ENCODE assay signal across 32 cellular contexts in genomic region chr20:22264917-22265316, GRCh38.
"Had no signal": no experiment of that assay in that cellular context is flagged by ENCODE, and none has a peak within 500 bp of the region (broad histone marks: within the 10 kb centered on the region; RNA-seq: fewer than 3 reads in every experiment).

No MANE protein-coding gene starts in this region.

- ATAC-seq: activated CD8-positive, alpha-beta T cell treated with anti-CD3 and anti-CD28 coated beads for 36 hours; activated naive CD4-positive, alpha-beta T cell treated with anti-CD3 and anti-CD28 coated beads, Interleukin-2, amount 50 U/mL, for 72 hours; activated T-cell treated with anti-CD3 and anti-CD28 coated beads, Interleukin-2, amount 50 U/mL, for 4 hours; activated T-cell treated with anti-CD3 and anti-CD28 coated beads, Interleukin-2, amount 50 U/mL, for 72 hours; activated T-helper 17 cell treated with anti-CD3 and anti-CD28 coated beads, Interleukin-2, amount 50 U/mL, for 72 hours; body of pancreas had no signal

- H3K4me1 ChIP-seq: adrenal gland, body of pancreas had no signal

- H3K36me3 ChIP-seq: adrenal gland, brain microvascular endothelial cell, cardiac muscle cell had no signal

- DNase-seq: activated B cell treated with CpG ODN at 0.5 μM for 24 hours; activated CD4-positive, alpha-beta memory T cell treated with anti-CD3 and anti-CD28 coated beads for 36 hours; activated CD4-positive, alpha-beta T cell treated with anti-CD3 and anti-CD28 coated beads for 4 hours; activated CD4-positive, alpha-beta T cell treated with anti-CD3 and anti-CD28 coated beads, Interleukin-2, amount 10 ng/mL, durations not matched to agents 24 days and 14 days; activated CD4-positive, alpha-beta T cell treated with anti-CD3 and anti-CD28 coated beads, Interleukin-2, amount 50 U/mL, for 1 hour; activated CD4-positive, alpha-beta T cell treated with anti-CD3 and anti-CD28 coated beads, Interleukin-2, amount 50 U/mL, for 4 hours; activated CD4-positive, CD25-positive, alpha-beta regulatory T cell treated with anti-CD3 and anti-CD28 coated beads, Interleukin-2, amount 50 U/mL, for 72 hours; activated CD8-positive, alpha-beta memory T cell treated with anti-CD3 and anti-CD28 coated beads, Interleukin-2, amount 50 U/mL, for 4 hours; activated CD8-positive, alpha-beta T cell treated with anti-CD3 and anti-CD28 coated beads for 36 hours; activated effector memory CD4-positive, alpha-beta T cell treated with anti-CD3 and anti-CD28 coated beads, Interleukin-2, amount 50 U/mL, for 16 hours; activated gamma-delta T cell treated with Interleukin-2 at 50 U/mL for 16 hours; activated naive CD4-positive, alpha-beta T cell; activated naive CD4-positive, alpha-beta T cell treated with anti-CD3 and anti-CD28 coated beads for 36 hours; activated naive CD4-positive, alpha-beta T cell treated with anti-CD3 and anti-CD28 coated beads, Interleukin-2, amount 50 U/mL, for 16 hours; activated naive CD8-positive, alpha-beta T cell treated with anti-CD3 and anti-CD28 coated beads for 36 hours; activated T-cell treated with anti-CD3 and anti-CD28 coated beads for 4 hours; activated T-cell treated with anti-CD3 and anti-CD28 coated beads, Interleukin-2, amount 50 U/mL, for 1 hour; activated T-cell treated with anti-CD3 and anti-CD28 coated beads, Interleukin-2, amount 50 U/mL, for 4 hours; activated T-cell treated with anti-CD3 and anti-CD28 coated beads, Interleukin-2, amount 50 U/mL, for 72 hours; adrenal gland; amniotic stem cell; aorta; body of pancreas; brain microvascular endothelial cell; central memory CD4-positive, alpha-beta T cell; T-helper 1 cell; T-helper 2 cell; T-helper 9 cell had no signal

- H3K9me3 ChIP-seq: adrenal gland, body of pancreas had no signal

- H3K4me3 ChIP-seq: adrenal gland, body of pancreas, cardiac muscle cell had no signal

- H3K27me3 ChIP-seq: adrenal gland, body of pancreas, brain microvascular endothelial cell had no signal

- H3K27ac ChIP-seq: adrenal gland, body of pancreas, brain microvascular endothelial cell, cardiac muscle cell, VCaP had no signal
